In the genomic region with DNA sequence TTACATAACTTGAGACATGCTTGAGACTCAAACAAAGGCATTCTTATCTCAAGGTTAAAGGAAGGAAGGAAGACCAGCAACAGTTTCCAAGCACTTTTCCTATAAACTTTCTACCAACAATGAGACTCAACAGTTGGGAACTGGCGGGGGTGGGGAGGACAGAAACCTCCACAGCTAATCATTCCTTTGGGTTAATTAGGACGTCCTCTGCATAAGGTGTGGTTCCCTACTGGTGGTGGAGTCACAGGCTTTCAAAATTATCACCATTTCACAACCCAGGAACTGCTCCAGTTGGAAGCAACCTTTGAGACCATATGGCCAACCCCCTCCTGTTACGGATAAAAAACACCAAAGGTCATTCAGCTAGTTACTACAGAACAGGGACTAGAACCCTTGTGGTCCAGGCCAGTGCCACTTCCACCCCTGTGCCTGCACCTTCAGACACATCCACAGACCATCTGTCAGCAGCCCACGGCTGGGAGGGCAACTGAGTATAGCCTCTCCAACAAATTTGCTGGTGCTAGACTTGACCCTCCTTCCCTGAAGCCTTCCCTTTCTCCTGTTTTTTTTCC, we compare ENCODE assay signal across 1 cellular context.
TF ChIP-seq lines count a peak whose summit lies in the region.

No MANE protein-coding gene starts in this region.

TF ChIP-seq in HepG2, 621 proteins besides CTCF, POLR2A, EP300 and RAD21 (continued from another document and continues in another):
- TF ChIP-seq HNF1A (IDR thresholded peaks at IDR 0.05; ENCODE audit: low read depth) (no peak), HNF1A (CRISPR knock-in tag; IDR thresholded peaks at IDR 0.05; ENCODE audit: borderline replicate concordance) (no peak), ZKSCAN8 (CRISPR knock-in tag; IDR thresholded peaks at IDR 0.05; ENCODE audit: borderline replicate concordance) (no peak), ZNF136 (CRISPR knock-in tag; IDR thresholded peaks at IDR 0.05; ENCODE audit: low read depth) (0 out of 2 replicates have a peak, but pooled peaks have one; percentile 51), ZFP36L2 (CRISPR knock-in tag; IDR thresholded peaks at IDR 0.05) (no peak), KLF11 (CRISPR knock-in tag; IDR thresholded peaks at IDR 0.05) (0 out of 2 replicates have a peak, but pooled peaks have one; percentile 30), TEAD3 (CRISPR knock-in tag; optimal IDR thresholded peaks at IDR 0.05; ENCODE audit: borderline replicate concordance) (peak; percentile 74), THAP11 (CRISPR knock-in tag; IDR thresholded peaks at IDR 0.05) (peak; percentile 33), NFYC (CRISPR knock-in tag; IDR thresholded peaks at IDR 0.05) (no peak), HES4 (CRISPR knock-in tag; IDR thresholded peaks at IDR 0.05; ENCODE audit: borderline replicate concordance) (no peak), FOXA1 (IDR thresholded peaks at IDR 0.05) (no peak), FOXA1 (CRISPR knock-in tag; IDR thresholded peaks at IDR 0.05) (peak; percentile 28; the same call in 1 of the 2 replicates), KAT8 (CRISPR knock-in tag; IDR thresholded peaks at IDR 0.05) (peak; percentile 53; the same call in 1 of the 2 replicates), ZBTB20 (CRISPR knock-in tag; IDR thresholded peaks at IDR 0.05; ENCODE audit: borderline replicate concordance, low read depth) (0 out of 2 replicates have a peak, but pooled peaks have one; percentile 66), ZNF614 (CRISPR knock-in tag; IDR thresholded peaks at IDR 0.05; ENCODE audit: borderline replicate concordance) (0 out of 2 replicates have a peak, but pooled peaks have one; percentile 83), PATZ1 (CRISPR knock-in tag; IDR thresholded peaks at IDR 0.05) (peak; percentile 64), SALL1 (CRISPR knock-in tag; IDR thresholded peaks at IDR 0.05) (peak; percentile 84), ZNF281 (CRISPR knock-in tag; IDR thresholded peaks at IDR 0.05; ENCODE audit: borderline replicate concordance) (peak; percentile 93), PPARG (CRISPR knock-in tag; conservative IDR thresholded peaks at IDR 0.05) (peak; percentile 78), ZFP82 (CRISPR knock-in tag; IDR thresholded peaks at IDR 0.05; ENCODE audit: borderline replicate concordance) (0 out of 2 replicates have a peak, but pooled peaks have one; percentile 22), ZNF432 (CRISPR knock-in tag; IDR thresholded peaks at IDR 0.05; ENCODE audit: borderline replicate concordance) (no peak), ZSCAN9 (CRISPR knock-in tag; IDR thresholded peaks at IDR 0.05; ENCODE audit: borderline replicate concordance) (peak; percentile 80; the same call in 1 of the 2 replicates), ERF (CRISPR knock-in tag; IDR thresholded peaks at IDR 0.05) (peak; percentile 34; the same call in 1 of the 2 replicates), ADNP (CRISPR knock-in tag; IDR thresholded peaks at IDR 0.05) (peak; percentile 64; the same call in 1 of the 2 replicates), GABPA (IDR thresholded peaks at IDR 0.05; ENCODE audit: low read depth, low read length) (peak; percentile 15; the same call in 1 of the 2 replicates), GABPA (CRISPR knock-in tag; IDR thresholded peaks at IDR 0.05; ENCODE audit: low read depth) (0 out of 2 replicates have a peak, but pooled peaks have one; percentile 11), TRIM24 (CRISPR knock-in tag; IDR thresholded peaks at IDR 0.05) (peak; percentile 60; the same call in 1 of the 2 replicates), NFIB (CRISPR knock-in tag; IDR thresholded peaks at IDR 0.05; ENCODE audit: borderline replicate concordance) (no peak), THAP7 (CRISPR knock-in tag; IDR thresholded peaks at IDR 0.05) (no peak), ZNF564 (CRISPR knock-in tag; IDR thresholded peaks at IDR 0.05) (0 out of 2 replicates have a peak, but pooled peaks have one; percentile 21), U2AF1 (optimal IDR thresholded peaks at IDR 0.05; ENCODE audit: low read depth, low read length) (no peak), MXD3 (CRISPR knock-in tag; IDR thresholded peaks at IDR 0.05) (no peak), JUND (CRISPR knock-in tag; IDR thresholded peaks at IDR 0.05) (no peak), ELF1 (CRISPR knock-in tag; IDR thresholded peaks at IDR 0.05) (peak; percentile 54; the same call in 1 of the 2 replicates), SRSF9 (IDR thresholded peaks at IDR 0.05; ENCODE audit: borderline replicate concordance, insufficient read depth, low read depth, low read length, poor library complexity, severe bottlenecking) (no peak)
- TF ChIP-seq, protein P1, sequence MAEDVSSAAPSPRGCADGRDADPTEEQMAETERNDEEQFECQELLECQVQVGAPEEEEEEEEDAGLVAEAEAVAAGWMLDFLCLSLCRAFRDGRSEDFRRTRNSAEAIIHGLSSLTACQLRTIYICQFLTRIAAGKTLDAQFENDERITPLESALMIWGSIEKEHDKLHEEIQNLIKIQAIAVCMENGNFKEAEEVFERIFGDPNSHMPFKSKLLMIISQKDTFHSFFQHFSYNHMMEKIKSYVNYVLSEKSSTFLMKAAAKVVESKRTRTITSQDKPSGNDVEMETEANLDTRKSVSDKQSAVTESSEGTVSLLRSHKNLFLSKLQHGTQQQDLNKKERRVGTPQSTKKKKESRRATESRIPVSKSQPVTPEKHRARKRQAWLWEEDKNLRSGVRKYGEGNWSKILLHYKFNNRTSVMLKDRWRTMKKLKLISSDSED (CRISPR knock-in tag; IDR thresholded peaks at IDR 0.05) = no peak
- TF ChIP-seq, protein P2, sequence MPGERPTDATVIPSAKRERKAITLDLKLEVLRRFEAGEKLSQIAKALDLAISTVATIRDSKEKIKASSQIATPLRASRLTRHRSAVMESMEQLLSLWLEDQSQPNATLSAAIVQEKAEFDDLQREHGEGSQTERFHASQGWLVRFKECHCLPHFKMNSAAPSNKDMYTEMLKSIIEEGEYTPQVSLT (CRISPR knock-in tag; IDR thresholded peaks at IDR 0.05; ENCODE audit: borderline replicate concordance, low read depth) = no peak
- TF ChIP-seq, protein P3, sequence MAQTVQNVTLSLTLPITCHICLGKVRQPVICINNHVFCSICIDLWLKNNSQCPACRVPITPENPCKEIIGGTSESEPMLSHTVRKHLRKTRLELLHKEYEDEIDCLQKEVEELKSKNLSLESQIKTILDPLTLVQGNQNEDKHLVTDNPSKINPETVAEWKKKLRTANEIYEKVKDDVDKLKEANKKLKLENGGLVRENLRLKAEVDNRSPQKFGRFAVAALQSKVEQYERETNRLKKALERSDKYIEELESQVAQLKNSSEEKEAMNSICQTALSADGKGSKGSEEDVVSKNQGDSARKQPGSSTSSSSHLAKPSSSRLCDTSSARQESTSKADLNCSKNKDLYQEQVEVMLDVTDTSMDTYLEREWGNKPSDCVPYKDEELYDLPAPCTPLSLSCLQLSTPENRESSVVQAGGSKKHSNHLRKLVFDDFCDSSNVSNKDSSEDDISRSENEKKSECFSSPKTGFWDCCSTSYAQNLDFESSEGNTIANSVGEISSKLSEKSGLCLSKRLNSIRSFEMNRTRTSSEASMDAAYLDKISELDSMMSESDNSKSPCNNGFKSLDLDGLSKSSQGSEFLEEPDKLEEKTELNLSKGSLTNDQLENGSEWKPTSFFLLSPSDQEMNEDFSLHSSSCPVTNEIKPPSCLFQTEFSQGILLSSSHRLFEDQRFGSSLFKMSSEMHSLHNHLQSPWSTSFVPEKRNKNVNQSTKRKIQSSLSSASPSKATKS (CRISPR knock-in tag; IDR thresholded peaks at IDR 0.05) = 0 out of 2 replicates have a peak, but pooled peaks have one; percentile 13
- TF ChIP-seq, protein P4, sequence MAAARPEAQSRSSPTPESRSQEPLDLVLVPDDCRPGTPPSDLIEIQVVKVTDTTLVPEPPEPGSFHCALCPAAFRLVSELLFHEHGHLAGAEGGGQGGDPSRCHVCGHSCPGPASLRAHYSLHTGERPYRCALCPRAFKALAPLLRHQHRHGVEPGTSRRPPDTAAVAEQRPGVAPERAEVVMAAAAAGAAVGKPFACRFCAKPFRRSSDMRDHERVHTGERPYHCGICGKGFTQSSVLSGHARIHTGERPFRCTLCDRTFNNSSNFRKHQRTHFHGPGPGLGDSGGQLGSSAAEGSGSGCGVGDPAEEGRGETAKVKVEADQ (CRISPR knock-in tag; IDR thresholded peaks at IDR 0.05; ENCODE audit: borderline replicate concordance) = no peak
- TF ChIP-seq, protein P5, sequence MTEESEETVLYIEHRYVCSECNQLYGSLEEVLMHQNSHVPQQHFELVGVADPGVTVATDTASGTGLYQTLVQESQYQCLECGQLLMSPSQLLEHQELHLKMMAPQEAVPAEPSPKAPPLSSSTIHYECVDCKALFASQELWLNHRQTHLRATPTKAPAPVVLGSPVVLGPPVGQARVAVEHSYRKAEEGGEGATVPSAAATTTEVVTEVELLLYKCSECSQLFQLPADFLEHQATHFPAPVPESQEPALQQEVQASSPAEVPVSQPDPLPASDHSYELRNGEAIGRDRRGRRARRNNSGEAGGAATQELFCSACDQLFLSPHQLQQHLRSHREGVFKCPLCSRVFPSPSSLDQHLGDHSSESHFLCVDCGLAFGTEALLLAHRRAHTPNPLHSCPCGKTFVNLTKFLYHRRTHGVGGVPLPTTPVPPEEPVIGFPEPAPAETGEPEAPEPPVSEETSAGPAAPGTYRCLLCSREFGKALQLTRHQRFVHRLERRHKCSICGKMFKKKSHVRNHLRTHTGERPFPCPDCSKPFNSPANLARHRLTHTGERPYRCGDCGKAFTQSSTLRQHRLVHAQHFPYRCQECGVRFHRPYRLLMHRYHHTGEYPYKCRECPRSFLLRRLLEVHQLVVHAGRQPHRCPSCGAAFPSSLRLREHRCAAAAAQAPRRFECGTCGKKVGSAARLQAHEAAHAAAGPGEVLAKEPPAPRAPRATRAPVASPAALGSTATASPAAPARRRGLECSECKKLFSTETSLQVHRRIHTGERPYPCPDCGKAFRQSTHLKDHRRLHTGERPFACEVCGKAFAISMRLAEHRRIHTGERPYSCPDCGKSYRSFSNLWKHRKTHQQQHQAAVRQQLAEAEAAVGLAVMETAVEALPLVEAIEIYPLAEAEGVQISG (CRISPR knock-in tag; IDR thresholded peaks at IDR 0.05) = peak; percentile 45; the same call in 1 of the 2 replicates
